8 cellular contexts compared by ENCODE assay signal in the genomic region with DNA sequence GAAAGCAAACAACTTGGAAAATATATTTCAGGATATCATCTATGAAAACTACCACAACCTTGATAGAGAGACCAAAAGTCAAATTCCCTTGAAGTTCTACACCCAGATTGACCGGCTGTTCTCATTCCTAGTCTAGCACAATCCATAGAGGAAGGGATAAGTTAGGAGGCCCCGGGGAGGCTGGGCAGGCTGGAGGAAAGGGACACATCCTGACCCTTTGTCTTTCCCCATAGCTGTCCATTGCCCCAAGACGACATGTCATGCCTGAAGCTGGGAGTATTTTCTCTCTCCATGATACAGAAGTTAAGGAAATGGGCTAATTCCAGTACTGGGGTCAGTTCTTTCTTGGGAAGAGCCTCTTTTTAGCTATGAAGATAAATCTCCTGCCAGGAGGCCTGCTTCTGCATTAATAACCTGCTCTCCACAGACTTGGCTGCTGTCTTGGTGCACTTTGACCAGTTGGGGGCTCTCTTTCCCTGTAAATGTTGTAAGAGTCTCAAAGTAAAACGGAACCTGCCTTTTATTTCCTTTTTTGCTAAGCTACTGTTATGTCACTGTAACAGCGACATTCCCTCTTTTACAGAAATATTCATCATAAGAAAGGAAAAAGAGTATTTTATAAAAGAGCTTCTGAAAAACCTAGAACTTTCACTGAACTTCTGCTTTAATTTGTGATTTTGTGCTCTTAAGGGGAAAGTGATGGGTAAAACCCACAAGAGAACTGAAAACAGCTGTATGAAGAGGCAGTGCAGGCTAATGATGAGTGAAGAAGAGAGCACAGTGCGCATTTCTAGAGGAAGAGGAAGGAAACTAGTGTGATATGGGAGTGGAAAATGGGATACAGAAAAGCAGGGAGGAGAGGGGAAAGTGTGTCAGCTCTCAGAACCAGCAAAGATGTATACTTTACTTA. TPM values are rescaled to one million over a fixed set of nuclear protein-coding genes. Genes with fewer than 3 reads are reported as not detected.
DNase-seq lines count a peak whose midpoint lies in the region; ATAC-seq lines count a peak whose summit lies in the region.
"Not testable (repeated sequence)": the region's sequence is repeated elsewhere in the genome, so short reads cannot be mapped to it uniquely, and the experiment has no call there.

No MANE protein-coding gene starts in this region.

- H3K27me3 Mint-ChIP-seq in IgD-negative memory B cell; activated naive CD8-positive, alpha-beta T cell treated with anti-CD3 and anti-CD28 coated beads, Interleukin-2, amount 10 ng/mL, durations not matched to agents 7 days and 5 days: not testable (repeated sequence)

- H3K9me3 ChIP-seq in SK-N-MC (ENCODE audit: low read depth, low read length) = not testable (repeated sequence)

- H3K9ac ChIP-seq in SK-N-MC (ENCODE audit: insufficient read length) = not testable (repeated sequence)

- H3K4me3 Mint-ChIP-seq in IgD-negative memory B cell = peak overlapping the region in 1 of 4 donors; percentile 79
- peak overlapping the region; percentile 69 for H3K4me3 Mint-ChIP-seq in activated naive CD8-positive, alpha-beta T cell treated with anti-CD3 and anti-CD28 coated beads, Interleukin-2, amount 10 ng/mL, durations not matched to agents 7 days and 5 days

- 0 out of 2 replicates have a peak overlapping the region, but pooled peaks have one; percentile 18 for H3K4me3 ChIP-seq in SK-N-MC

- intact Hi-C loops in Right ventricle myocardium superior (cut with DNase I) = not testable (repeated sequence)

- H3K27ac Mint-ChIP-seq in IgD-negative memory B cell = peak overlapping the region in 2 of 3 donors; percentile 20 to 64
- not testable (repeated sequence) for H3K27ac Mint-ChIP-seq in activated naive CD8-positive, alpha-beta T cell treated with anti-CD3 and anti-CD28 coated beads, Interleukin-2, amount 10 ng/mL, durations not matched to agents 7 days and 5 days

- not testable (repeated sequence) for H3K27ac ChIP-seq in SK-N-MC

- not testable (repeated sequence) for H3K36me3 ChIP-seq in SK-N-MC (ENCODE audit: insufficient read depth, low read length)

- H3K9me3 Mint-ChIP-seq in IgD-negative memory B cell; activated naive CD8-positive, alpha-beta T cell treated with anti-CD3 and anti-CD28 coated beads, Interleukin-2, amount 10 ng/mL, durations not matched to agents 7 days and 5 days: not testable (repeated sequence)

- not testable (repeated sequence) for H3K4me1 Mint-ChIP-seq in IgD-negative memory B cell; activated naive CD8-positive, alpha-beta T cell treated with anti-CD3 and anti-CD28 coated beads, Interleukin-2, amount 10 ng/mL, durations not matched to agents 7 days and 5 days

- ATAC-seq in GM18520 (IDR thresholded peaks at IDR 0.05; ENCODE audit: unreplicated experiment) = peak; percentile 80
- ATAC-seq in HG02571 (IDR thresholded peaks at IDR 0.05; ENCODE audit: unreplicated experiment) = peak; percentile 92
- ATAC-seq in activated naive CD8-positive, alpha-beta T cell treated with anti-CD3 and anti-CD28 coated beads, Interleukin-2, amount 10 ng/mL, durations not matched to agents 7 days and 5 days (ENCODE audit: low read depth) = peak; percentile 96
- peak; percentile 71 for ATAC-seq in Right ventricle myocardium superior (ENCODE audit: poor library complexity)

- not testable (repeated sequence) for H3K36me3 Mint-ChIP-seq in IgD-negative memory B cell; activated naive CD8-positive, alpha-beta T cell treated with anti-CD3 and anti-CD28 coated beads, Interleukin-2, amount 10 ng/mL, durations not matched to agents 7 days and 5 days

- DNase-seq in Ammon's horn (ENCODE audit: low spot score) = peak; percentile 21
- not testable (repeated sequence) for DNase-seq in SK-N-MC (ENCODE audit: low read depth, low spot score); Right ventricle myocardium superior
- DNase-seq in activated naive CD8-positive, alpha-beta T cell treated with anti-CD3 and anti-CD28 coated beads, Interleukin-2, amount 10 ng/mL, durations not matched to agents 7 days and 5 days = peak; percentile 26
- peak; percentile 54 for DNase-seq in pons (ENCODE audit: low spot score)

- POLR2A ChIA-PET in activated naive CD8-positive, alpha-beta T cell treated with anti-CD3 and anti-CD28 coated beads, Interleukin-2, amount 10 ng/mL, durations not matched to agents 7 days and 5 days (lab: Charles Lee) = not testable (repeated sequence)

RNA-seq across cellular contexts. Expression of a gene that starts 6.9 kb away (rescaled TPM):
- polyA plus RNA-seq in IgD-negative memory B cell = not detected
- total RNA-seq in activated naive CD8-positive, alpha-beta T cell treated with anti-CD3 and anti-CD28 coated beads, Interleukin-2, amount 10 ng/mL, durations not matched to agents 7 days and 5 days = not detected
- total RNA-seq in Right ventricle myocardium superior = not detected

RNA-seq across cellular contexts. Expression of a gene that starts 7.7 kb away (rescaled TPM):
- polyA plus RNA-seq in IgD-negative memory B cell = not detected
- total RNA-seq in activated naive CD8-positive, alpha-beta T cell treated with anti-CD3 and anti-CD28 coated beads, Interleukin-2, amount 10 ng/mL, durations not matched to agents 7 days and 5 days = not detected
- not detected for total RNA-seq in Right ventricle myocardium superior

RNA-seq across cellular contexts. Expression of a gene that starts 11.8 kb away (rescaled TPM):
- polyA plus RNA-seq in IgD-negative memory B cell = not detected
- total RNA-seq in activated naive CD8-positive, alpha-beta T cell treated with anti-CD3 and anti-CD28 coated beads, Interleukin-2, amount 10 ng/mL, durations not matched to agents 7 days and 5 days = not detected
- total RNA-seq in Right ventricle myocardium superior = not detected

RNA-seq across cellular contexts. Expression of a gene that starts 22.0 kb away (rescaled TPM):
- polyA plus RNA-seq in IgD-negative memory B cell = not detected
- not detected for total RNA-seq in activated naive CD8-positive, alpha-beta T cell treated with anti-CD3 and anti-CD28 coated beads, Interleukin-2, amount 10 ng/mL, durations not matched to agents 7 days and 5 days
- not detected for total RNA-seq in Right ventricle myocardium superior

RNA-seq across cellular contexts. Expression of a gene that starts 28.7 kb away (rescaled TPM):
- polyA plus RNA-seq in IgD-negative memory B cell = not detected
- total RNA-seq in activated naive CD8-positive, alpha-beta T cell treated with anti-CD3 and anti-CD28 coated beads, Interleukin-2, amount 10 ng/mL, durations not matched to agents 7 days and 5 days = not detected
- total RNA-seq in Right ventricle myocardium superior = not detected
